9 cellular contexts compared by ENCODE assay signal in genomic region chr19:48881741-48882657, GRCh38. TPM values are rescaled to one million over a fixed set of nuclear protein-coding genes. Genes with fewer than 3 reads are reported as not detected.
A peak's percentile ranks its signal among the peaks of the same experiment; 100 is the strongest.
DNase-seq lines count a peak whose midpoint lies in the region; ATAC-seq and TF ChIP-seq lines count a peak whose summit lies in the region.
"Had no signal": no experiment of that assay in that cellular context is flagged by ENCODE, and none has a peak within 500 bp of the region (broad histone marks: within the 10 kb centered on the region; RNA-seq: fewer than 3 reads in every experiment).

No MANE protein-coding gene starts in this region.

- H3K36me3 ChIP-seq in naive thymus-derived CD4-positive, alpha-beta T cell (ENCODE audit: control insufficient read depth in 2 of 3, insufficient read depth in 3 of 3, low read length in 3 of 3) = no peaks in the 10 kb centered on the region
- peaks cover 0 to 4% (median 0%) of the 10 kb centered on the region in 4 donors for H3K36me3 ChIP-seq in transverse colon

- in situ Hi-C loops in transverse colon (cut with MboI; ENCODE audit: low pct_ligation_motif_present in 1 of 4, low pct_unique_long_range_greater_than_20kb in 1 of 4, low sequenced_read_pairs in 3 of 4) = no loop called here

- POLR2A ChIA-PET in naive thymus-derived CD4-positive, alpha-beta T cell (lab: Charles Lee) = interaction anchor here (0.6 to 1.0 kb wide), 2 partner anchors 9 to 200 kb away, joined by 3 to 4 read pairs; no protein-coding TSS in a partner anchor

- intact Hi-C loops in naive thymus-derived CD4-positive, alpha-beta T cell (cut with micrococcal nuclease) = no loop called here
- intact Hi-C loops in transverse colon (cut with DNase I; ENCODE audit: low total_unique reads) = no loop called here

- DNase-seq in D341Med (ENCODE audit: low spot score) (peak; percentile 64), HT-29 (ENCODE audit: low spot score) (peak; percentile 54), transverse colon (no peak)
- no peak for DNase-seq in activated naive CD8-positive, alpha-beta T cell treated with anti-CD3 and anti-CD28 coated beads, Interleukin-2, amount 50 U/mL, for 24 hours
- peak in 3 of 9 donors; percentile 21 to 54 (median 25) for DNase-seq in naive thymus-derived CD4-positive, alpha-beta T cell

- no peaks in the 10 kb centered on the region for H3K27me3 Mint-ChIP-seq in activated naive CD8-positive, alpha-beta T cell treated with anti-CD3 and anti-CD28 coated beads, Interleukin-2, amount 50 U/mL, for 24 hours
- H3K27me3 Mint-ChIP-seq in naive thymus-derived CD4-positive, alpha-beta T cell = no peaks in the 10 kb centered on the region

- no peak overlapping the region for H3K4me3 Mint-ChIP-seq in activated naive CD8-positive, alpha-beta T cell treated with anti-CD3 and anti-CD28 coated beads, Interleukin-2, amount 50 U/mL, for 24 hours
- peak overlapping the region in 1 of 10 donors; percentile 45 for H3K4me3 Mint-ChIP-seq in naive thymus-derived CD4-positive, alpha-beta T cell

- TF ChIP-seq EP300 in transverse colon (IDR thresholded peaks at IDR 0.05; ENCODE audit: low read depth) = no peak

- no peaks in the 10 kb centered on the region for H3K9me3 ChIP-seq in naive thymus-derived CD4-positive, alpha-beta T cell (ENCODE audit: control insufficient read depth in 2 of 3, low read length in 3 of 3)
- no peaks in the 10 kb centered on the region for H3K9me3 ChIP-seq in transverse colon

- H3K4me1 ChIP-seq in naive thymus-derived CD4-positive, alpha-beta T cell (ENCODE audit: control insufficient read depth in 2 of 2, insufficient read depth in 2 of 2, low read length in 2 of 2) = no peaks in the 10 kb centered on the region
- peaks cover 0 to 8% (median 0%) of the 10 kb centered on the region in 4 donors for H3K4me1 ChIP-seq in transverse colon

- ATAC-seq in activated naive CD8-positive, alpha-beta T cell treated with anti-CD3 and anti-CD28 coated beads, Interleukin-2, amount 50 U/mL, for 24 hours = peak; percentile 66
- peak; percentile 52 for ATAC-seq in naive thymus-derived CD4-positive, alpha-beta T cell
- no peak for ATAC-seq in GM21619 (IDR thresholded peaks at IDR 0.05; ENCODE audit: unreplicated experiment)
- ATAC-seq in HG02642 (IDR thresholded peaks at IDR 0.05; ENCODE audit: poor library complexity, unreplicated experiment) = no peak
- no peak for ATAC-seq in GM21447 (IDR thresholded peaks at IDR 0.05; ENCODE audit: unreplicated experiment)

- WGBS in transverse colon (ENCODE audit: low coverage in 1 of 2), 2 donors = 87 to 92% methylated on average over 7 to 30 of the region's 30 CpGs

- H3K4me3 ChIP-seq in naive thymus-derived CD4-positive, alpha-beta T cell (ENCODE audit: low read length) = no peak overlapping the region
- H3K4me3 ChIP-seq in transverse colon = no peak overlapping the region

- TF ChIP-seq POLR2A in transverse colon (IDR thresholded peaks at IDR 0.05) = no peak

- H3K27me3 ChIP-seq in naive thymus-derived CD4-positive, alpha-beta T cell (ENCODE audit: control insufficient read depth in 2 of 2, insufficient read depth in 2 of 2, low read length in 2 of 2) = no peaks in the 10 kb centered on the region
- no peaks in the 10 kb centered on the region for H3K27me3 ChIP-seq in transverse colon

- no peak overlapping the region for H3K27ac Mint-ChIP-seq in activated naive CD8-positive, alpha-beta T cell treated with anti-CD3 and anti-CD28 coated beads, Interleukin-2, amount 50 U/mL, for 24 hours
- peak overlapping the region in 1 of 9 donors; percentile 83 for H3K27ac Mint-ChIP-seq in naive thymus-derived CD4-positive, alpha-beta T cell

- H3K4me1 Mint-ChIP-seq in activated naive CD8-positive, alpha-beta T cell treated with anti-CD3 and anti-CD28 coated beads, Interleukin-2, amount 50 U/mL, for 24 hours = peaks cover 20% of the 10 kb centered on the region
- H3K4me1 Mint-ChIP-seq in naive thymus-derived CD4-positive, alpha-beta T cell = peaks cover 0 to 18% (median 0%) of the 10 kb centered on the region in 7 donors

- CTCF ChIA-PET in naive thymus-derived CD4-positive, alpha-beta T cell (lab: Charles Lee) = no interaction called here

- TF ChIP-seq CTCF in transverse colon (IDR thresholded peaks at IDR 0.05) = no peak

- peaks cover 8% of the 10 kb centered on the region for H3K36me3 Mint-ChIP-seq in activated naive CD8-positive, alpha-beta T cell treated with anti-CD3 and anti-CD28 coated beads, Interleukin-2, amount 50 U/mL, for 24 hours (ENCODE audit: low read depth)
- H3K36me3 Mint-ChIP-seq in naive thymus-derived CD4-positive, alpha-beta T cell = peaks cover 0 to 16% (median 0%) of the 10 kb centered on the region in 5 donors

- no peaks in the 10 kb centered on the region for H3K9me3 Mint-ChIP-seq in activated naive CD8-positive, alpha-beta T cell treated with anti-CD3 and anti-CD28 coated beads, Interleukin-2, amount 50 U/mL, for 24 hours
- peaks cover 0 to 10% (median 0%) of the 10 kb centered on the region in 11 donors for H3K9me3 Mint-ChIP-seq in naive thymus-derived CD4-positive, alpha-beta T cell

- no peak overlapping the region for H3K27ac ChIP-seq in naive thymus-derived CD4-positive, alpha-beta T cell (ENCODE audit: low read depth, low read length)
- peak overlapping the region in 1 of 4 donors; percentile 12 for H3K27ac ChIP-seq in transverse colon

RNA-seq across cellular contexts. Expression of gene PPP1R15A, which starts 9.8 kb away (rescaled TPM):
- 152 and 165 TPM in 2 replicates for total RNA-seq in HT-29 (2014; rRNA removed; shearing (Covaris generic))
- 1,000 to 10,000 TPM in 1 of 5 experiments, 100 to 1,000 TPM in 1, 10 to 100 TPM in 3; 31.5 to 1,030 (median 71.9) TPM for total RNA-seq in naive thymus-derived CD4-positive, alpha-beta T cell
- polyA plus RNA-seq in naive thymus-derived CD4-positive, alpha-beta T cell = 10 to 100 TPM; 23.0 to 29.8 TPM
- 100 to 1,000 TPM in 1 of 4 donors, 10 to 100 TPM in 3; 49.4 to 109 (median 69.5) TPM for total RNA-seq in transverse colon

RNA-seq across cellular contexts. Expression of gene PLEKHA4, which starts 13.6 kb away (rescaled TPM):
- 3.9 and 5.4 TPM in 2 replicates for total RNA-seq in HT-29 (2014; rRNA removed; shearing (Covaris generic))
- total RNA-seq in naive thymus-derived CD4-positive, alpha-beta T cell = 1 to 10 TPM; 2.1 to 7.4 (median 4.0) TPM
- polyA plus RNA-seq in naive thymus-derived CD4-positive, alpha-beta T cell = 1 to 10 TPM; 2.6 to 5.6 TPM
- total RNA-seq in transverse colon = 10 to 100 TPM in 2 of 4 donors, 1 to 10 TPM in 2; 2.6 to 34.4 (median 10.3) TPM

RNA-seq across cellular contexts. Expression of gene TULP2, which starts 16.5 kb away (rescaled TPM):
- not detected in 2 replicates for total RNA-seq in HT-29 (2014; rRNA removed; shearing (Covaris generic))
- not detected for total RNA-seq in naive thymus-derived CD4-positive, alpha-beta T cell
- not detected for polyA plus RNA-seq in naive thymus-derived CD4-positive, alpha-beta T cell
- not detected for total RNA-seq in transverse colon
- total RNA-seq: omental fat pad had no signal

RNA-seq across cellular contexts. Expression of gene NUCB1, which starts 18.1 kb away (rescaled TPM):
- 160 and 185 TPM in 2 replicates for total RNA-seq in HT-29 (2014; rRNA removed; shearing (Covaris generic))
- 100 to 1,000 TPM; 128 to 252 (median 142) TPM for total RNA-seq in naive thymus-derived CD4-positive, alpha-beta T cell
- polyA plus RNA-seq in naive thymus-derived CD4-positive, alpha-beta T cell = 100 to 1,000 TPM in 1 of 2 donors, 10 to 100 TPM in 1; 70.5 to 150 TPM
- total RNA-seq in transverse colon = 100 to 1,000 TPM; 135 to 196 (median 174) TPM

RNA-seq across cellular contexts. Expression of gene HSD17B14, which starts 45.7 kb away (rescaled TPM):
- total RNA-seq in HT-29 (2014; rRNA removed; shearing (Covaris generic)) = not detected in 2 replicates
- 1 to 10 TPM in 2 of 5 experiments, under 1 TPM in 2, not detected in 1; 0.38 to 2.9 (median 1.2) TPM for total RNA-seq in naive thymus-derived CD4-positive, alpha-beta T cell
- 1 to 10 TPM in 1 of 2 donors, under 1 TPM in 1; 0.66 to 1.7 TPM for polyA plus RNA-seq in naive thymus-derived CD4-positive, alpha-beta T cell
- 10 to 100 TPM in 1 of 4 donors, 1 to 10 TPM in 3; 3.5 to 15.1 (median 5.4) TPM for total RNA-seq in transverse colon

Comparison
In these comparisons a context has a peak if more than half of its experiments do, and no peak if none do; other contexts are left out.
1. DNase-seq: peak in D341Med (single experiment) and HT-29 (single experiment); none in activated naive CD8-positive, alpha-beta T cell treated with anti-CD3 and anti-CD28 coated beads, Interleukin-2, amount 50 U/mL, for 24 hours (single experiment) and transverse colon (single experiment).
2. ATAC-seq: peak in activated naive CD8-positive, alpha-beta T cell treated with anti-CD3 and anti-CD28 coated beads, Interleukin-2, amount 50 U/mL, for 24 hours (single experiment) and naive thymus-derived CD4-positive, alpha-beta T cell (single experiment); none in GM21619 (single experiment), HG02642 (single experiment) and GM21447 (single experiment).